Comparison of ENCODE assay signal across 1 cellular context in the genomic region with DNA sequence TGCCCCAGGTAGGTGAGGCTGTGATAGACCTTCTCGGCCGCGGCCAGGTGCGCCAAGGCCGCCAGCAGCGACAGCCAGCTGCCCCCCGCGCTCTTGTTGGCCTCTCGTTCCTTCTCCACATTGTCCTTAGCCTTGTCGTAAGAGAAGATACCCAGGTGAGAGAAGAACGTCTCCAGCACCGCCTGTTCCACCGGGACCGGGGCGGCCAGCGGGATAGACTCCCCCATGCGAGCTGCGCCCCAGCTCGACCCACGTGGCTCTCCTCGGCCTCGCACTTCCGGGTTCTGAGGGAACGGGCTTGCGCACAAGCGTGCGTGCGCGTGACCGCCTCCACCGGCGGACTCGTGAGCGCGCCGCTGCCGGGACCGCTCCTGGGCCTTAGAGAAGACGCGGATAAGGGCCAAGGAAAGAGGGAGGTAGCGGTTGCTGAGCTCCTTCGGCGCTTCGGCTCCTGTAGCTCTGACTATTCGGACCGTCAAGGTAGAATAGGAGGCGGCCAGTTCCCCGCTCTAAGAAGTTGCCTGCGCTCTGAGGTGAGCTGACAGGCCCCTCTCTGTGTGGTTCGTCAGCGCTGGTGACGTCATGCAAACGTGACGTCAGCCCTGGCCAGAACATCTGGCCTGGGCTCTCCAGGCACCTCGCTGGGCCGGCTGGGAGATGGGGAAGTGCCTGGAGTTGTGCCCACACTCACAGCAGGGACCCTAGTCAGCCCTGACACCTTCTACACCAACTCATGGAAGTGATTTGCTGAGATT.
TF ChIP-seq lines count a peak whose summit lies in the region.

KICS2 (minus strand) TSS at position 286 of the 755 bp plus-strand sequence; CDS start at position 227, 59 bp downstream.

TF ChIP-seq in HepG2, 621 proteins besides CTCF, POLR2A, EP300 and RAD21 (continued from another document and continues in another):
- TF ChIP-seq ZNF609 (CRISPR knock-in tag; IDR thresholded peaks at IDR 0.05; ENCODE audit: borderline replicate concordance) = peak; percentile 42; the same call in 1 of the 2 replicates
- peak; percentile 70; the same call in 1 of the 2 replicates for TF ChIP-seq ZBTB25 (CRISPR knock-in tag; IDR thresholded peaks at IDR 0.05)
- no peak for TF ChIP-seq ZNF850 (CRISPR knock-in tag; conservative IDR thresholded peaks at IDR 0.05)
- TF ChIP-seq ZFP36 (IDR thresholded peaks at IDR 0.05; ENCODE audit: borderline replicate concordance, low read depth, low read length, partially characterized antibody) = no peak
- TF ChIP-seq DR1 (CRISPR knock-in tag; IDR thresholded peaks at IDR 0.05) = peak; percentile 42; the same call in 1 of the 2 replicates
- TF ChIP-seq ZNF644 (CRISPR knock-in tag; IDR thresholded peaks at IDR 0.05; ENCODE audit: low read depth) = no peak
- TF ChIP-seq PAWR (CRISPR knock-in tag; IDR thresholded peaks at IDR 0.05; ENCODE audit: borderline replicate concordance) = no peak
- no peak for TF ChIP-seq ZNF460 (CRISPR knock-in tag; IDR thresholded peaks at IDR 0.05; ENCODE audit: borderline replicate concordance)
- no peak for TF ChIP-seq SNAPC2 (CRISPR knock-in tag; IDR thresholded peaks at IDR 0.05)
- TF ChIP-seq ARNTL (CRISPR knock-in tag; IDR thresholded peaks at IDR 0.05) = no peak
- peak; percentile 25; the same call in 1 of the 2 replicates for TF ChIP-seq HNF4A (CRISPR knock-in tag; IDR thresholded peaks at IDR 0.05)
- TF ChIP-seq SRSF9 (IDR thresholded peaks at IDR 0.05; ENCODE audit: borderline replicate concordance, insufficient read depth, low read depth, low read length, poor library complexity, severe bottlenecking) = no peak
- peak; percentile 93 for TF ChIP-seq ATF1 (CRISPR knock-in tag; IDR thresholded peaks at IDR 0.05)
- TF ChIP-seq ZNF205 (CRISPR knock-in tag; IDR thresholded peaks at IDR 0.05) = peak; percentile 81
- peak; percentile 96 for TF ChIP-seq KDM2A (CRISPR knock-in tag; IDR thresholded peaks at IDR 0.05; ENCODE audit: borderline replicate concordance, low read depth)
- no peak for TF ChIP-seq TRIM24 (CRISPR knock-in tag; IDR thresholded peaks at IDR 0.05)
- peak; percentile 98 for TF ChIP-seq RBFOX2 (IDR thresholded peaks at IDR 0.05; ENCODE audit: low read depth, low read length)
- no peak for TF ChIP-seq ZNF550 (CRISPR knock-in tag; IDR thresholded peaks at IDR 0.05; ENCODE audit: borderline replicate concordance)
- no peak for TF ChIP-seq HOXA9 (CRISPR knock-in tag; IDR thresholded peaks at IDR 0.05; ENCODE audit: borderline replicate concordance)
- no peak; the same call in 1 of the 2 replicates for TF ChIP-seq HBP1 (CRISPR knock-in tag; IDR thresholded peaks at IDR 0.05; ENCODE audit: low read depth)
- 0 out of 2 replicates have a peak, but pooled peaks have one; percentile 14 for TF ChIP-seq SOX13 (IDR thresholded peaks at IDR 0.05)
- TF ChIP-seq SOX13 (CRISPR knock-in tag; conservative IDR thresholded peaks at IDR 0.05 in 1 of 2, IDR thresholded peaks at IDR 0.05 in 1 of 2) = peak in 1 of 2 experiments; percentile 51; a peak in 2 of 4 replicates
- TF ChIP-seq RFX5 (IDR thresholded peaks at IDR 0.05; ENCODE audit: low read depth, low read length) = no peak; the same call in none of the 2 replicates
- TF ChIP-seq ZNF839 (CRISPR knock-in tag; IDR thresholded peaks at IDR 0.05; ENCODE audit: borderline replicate concordance) = no peak
- TF ChIP-seq SRY (CRISPR knock-in tag; IDR thresholded peaks at IDR 0.05) = peak; percentile 88; the same call in 1 of the 2 replicates
- TF ChIP-seq ZNF337 (CRISPR knock-in tag; IDR thresholded peaks at IDR 0.05; ENCODE audit: borderline replicate concordance, low read depth) = 0 out of 2 replicates have a peak, but pooled peaks have one; percentile 42
- no peak; the same call in 1 of the 2 replicates for TF ChIP-seq ZNF563 (CRISPR knock-in tag; IDR thresholded peaks at IDR 0.05)
- TF ChIP-seq CEBPZ (IDR thresholded peaks at IDR 0.05; ENCODE audit: low read length) = no peak
- TF ChIP-seq ZNF597 (CRISPR knock-in tag; IDR thresholded peaks at IDR 0.05) = no peak
- TF ChIP-seq ZUFSP (CRISPR knock-in tag; IDR thresholded peaks at IDR 0.05; ENCODE audit: borderline replicate concordance) = no peak
- TF ChIP-seq ZNF670 (CRISPR knock-in tag; IDR thresholded peaks at IDR 0.05; ENCODE audit: borderline replicate concordance) = peak; percentile 58; the same call in 1 of the 2 replicates
- TF ChIP-seq CBX2 (IDR thresholded peaks at IDR 0.05; ENCODE audit: low read depth, low read length) = no peak
- no peak for TF ChIP-seq CBX2 (CRISPR knock-in tag; IDR thresholded peaks at IDR 0.05; ENCODE audit: low read depth)
- TF ChIP-seq SPEN (CRISPR knock-in tag; IDR thresholded peaks at IDR 0.05; ENCODE audit: low read depth) = peak; percentile 77; the same call in 1 of the 2 replicates
- TF ChIP-seq NR2F2 (IDR thresholded peaks at IDR 0.05; ENCODE audit: borderline replicate concordance, low read depth) = no peak; the same call in 1 of the 2 replicates
- TF ChIP-seq ZNF530 (CRISPR knock-in tag; IDR thresholded peaks at IDR 0.05; ENCODE audit: low read depth) = no peak
- peak; percentile 49; the same call in 1 of the 2 replicates for TF ChIP-seq NR2C2 (CRISPR knock-in tag; IDR thresholded peaks at IDR 0.05; ENCODE audit: borderline replicate concordance)
- no peak for TF ChIP-seq ZNF354B (CRISPR knock-in tag; IDR thresholded peaks at IDR 0.05)
- TF ChIP-seq PHB2 (IDR thresholded peaks at IDR 0.05; ENCODE audit: partially characterized antibody) = no peak
- peak; percentile 55; the same call in 1 of the 2 replicates for TF ChIP-seq ZFP36L1 (CRISPR knock-in tag; IDR thresholded peaks at IDR 0.05)
- TF ChIP-seq ZNF512B (CRISPR knock-in tag; IDR thresholded peaks at IDR 0.05; ENCODE audit: borderline replicate concordance) = peak; percentile 30; the same call in 1 of the 2 replicates
- TF ChIP-seq NFKBIZ (CRISPR knock-in tag; IDR thresholded peaks at IDR 0.05) = 0 out of 2 replicates have a peak, but pooled peaks have one; percentile 69
- TF ChIP-seq PHF8 (CRISPR knock-in tag; IDR thresholded peaks at IDR 0.05) = peak; percentile 99
- no peak for TF ChIP-seq GZF1 (CRISPR knock-in tag; IDR thresholded peaks at IDR 0.05)
